Comparison of ENCODE assay signal across 8 cellular contexts in genomic region chr4:17614416-17615299, GRCh38. TPM values are rescaled to one million over a fixed set of nuclear protein-coding genes. Genes with fewer than 3 reads are reported as not detected.
DNase-seq lines count a peak whose midpoint lies in the region; TF ChIP-seq lines count a peak whose summit lies in the region.

MED28 (plus strand) TSS chr4:17614641; CDS start chr4:17614655, 14 bp downstream.

- peaks cover 20% of the 10 kb centered on the region for H3K36me3 Mint-ChIP-seq in activated naive CD4-positive, alpha-beta T cell treated with anti-CD3 and anti-CD28 coated beads, Interleukin-2, amount 10 ng/mL, durations not matched to agents 7 days and 5 days

- CTCF ChIA-PET in HEK293T (lab: Yijun Ruan, JAX), result interaction anchor here (0.7 kb wide), 1 partner anchor 19 kb away, joined by 3 read pairs; no protein-coding TSS in a partner anchor
- CTCF ChIA-PET in activated naive CD4-positive, alpha-beta T cell treated with anti-CD3 and anti-CD28 coated beads, Interleukin-2, amount 10 ng/mL, durations not matched to agents 7 days and 5 days (lab: Charles Lee), result interaction anchor here (0.8 to 2.5 kb wide), 5 partner anchors 17 to 202 kb away, joined by 3 to 12 read pairs (median 4); no protein-coding TSS in a partner anchor

- peak in 1 of 2 donors; percentile 9 for TF ChIP-seq CTCF in suprapubic skin (IDR thresholded peaks at IDR 0.05)

- peak within 1 kb of the TSS; percentile 98 for H3K9ac ChIP-seq in SK-N-MC (ENCODE audit: insufficient read length)

- peak within 1 kb of the TSS; percentile 98 for H3K27ac Mint-ChIP-seq in activated naive CD4-positive, alpha-beta T cell treated with anti-CD3 and anti-CD28 coated beads, Interleukin-2, amount 10 ng/mL, durations not matched to agents 7 days and 5 days

- WGBS in suprapubic skin, result under 1% methylated on average over 44 of the region's 46 CpGs

- TF ChIP-seq EP300 in suprapubic skin (IDR thresholded peaks at IDR 0.05), result no peak

- H3K27ac ChIP-seq in SK-N-MC (peak within 1 kb of the TSS; percentile 54; the same call in 1 of the 2 replicates), suprapubic skin (peak within 1 kb of the TSS; percentile 72)

- H3K4me1 ChIP-seq in suprapubic skin, result peaks cover 40% of the 10 kb centered on the region

- no peaks in the 10 kb centered on the region for H3K27me3 Mint-ChIP-seq in activated naive CD4-positive, alpha-beta T cell treated with anti-CD3 and anti-CD28 coated beads, Interleukin-2, amount 10 ng/mL, durations not matched to agents 7 days and 5 days

- no peaks in the 10 kb centered on the region for H3K9me3 Mint-ChIP-seq in activated naive CD4-positive, alpha-beta T cell treated with anti-CD3 and anti-CD28 coated beads, Interleukin-2, amount 10 ng/mL, durations not matched to agents 7 days and 5 days

- no peaks in the 10 kb centered on the region for H3K27me3 ChIP-seq in suprapubic skin

- POLR2A ChIA-PET in HEK293T (lab: Yijun Ruan, JAX), result interaction anchor here (0.7 to 1.6 kb wide), 9 partner anchors 9 to 224 kb away, joined by 3 to 8 read pairs (median 3); partner anchors contain the start of genes DCAF16, LAP3 and NCAPG

- DNase-seq in GM04503 (ENCODE audit: low read depth) (peak; percentile 67), HEK293T (ENCODE audit: extremely low spot score) (peak; percentile 99), MV-4-11 (lab: John Stamatoyannopoulos, UW) (peak; percentile 92), SK-N-MC (ENCODE audit: low read depth, low spot score) (peak; percentile 56), globus pallidus (ENCODE audit: low spot score) (peak; percentile 91), nucleus accumbens (lab: John Stamatoyannopoulos, UW) (peak in 55 of 56 donors; percentile 40 to 96 (median 87)), suprapubic skin (ENCODE audit: low spot score in 2 of 2) (peak; percentile 99)
- DNase-seq in activated naive CD4-positive, alpha-beta T cell treated with anti-CD3 and anti-CD28 coated beads, Interleukin-2, amount 10 ng/mL, durations not matched to agents 7 days and 5 days, result peak; percentile 97

- H3K4me3 ChIP-seq in SK-N-MC, result peak within 1 kb of the TSS; percentile 92
- peak within 1 kb of the TSS; percentile 61 for H3K4me3 ChIP-seq in suprapubic skin

- peak within 1 kb of the TSS; percentile 99 for H3K4me3 Mint-ChIP-seq in activated naive CD4-positive, alpha-beta T cell treated with anti-CD3 and anti-CD28 coated beads, Interleukin-2, amount 10 ng/mL, durations not matched to agents 7 days and 5 days

- peaks cover 58% of the 10 kb centered on the region for H3K4me1 Mint-ChIP-seq in activated naive CD4-positive, alpha-beta T cell treated with anti-CD3 and anti-CD28 coated beads, Interleukin-2, amount 10 ng/mL, durations not matched to agents 7 days and 5 days

- H3K9me3 ChIP-seq in SK-N-MC (ENCODE audit: low read depth, low read length) (no peaks in the 10 kb centered on the region), suprapubic skin (no peaks in the 10 kb centered on the region)

- peak; percentile 72 to 92 for TF ChIP-seq POLR2A in suprapubic skin (IDR thresholded peaks at IDR 0.05)

- H3K36me3 ChIP-seq in SK-N-MC (ENCODE audit: insufficient read depth, low read length) (peaks cover 10% of the 10 kb centered on the region; the same call in 1 of the 2 replicates), suprapubic skin (peaks cover 6% of the 10 kb centered on the region)

TF ChIP-seq in HEK293T, 16 proteins besides CTCF, POLR2A, EP300 and RAD21:
- peak; percentile 76 for TF ChIP-seq ELF4 (IDR thresholded peaks at IDR 0.05)
- TF ChIP-seq BHLHE40 (IDR thresholded peaks at IDR 0.05; ENCODE audit: borderline replicate concordance), result no peak
TF ChIP-seq in HEK293T: peak in this region for 1.

RNA-seq across cellular contexts. Expression of gene MED28, which starts in this region (rescaled TPM):
- 10 to 100 TPM; 12.4 to 22.2 (median 14.4) TPM for total RNA-seq in suprapubic skin

Comparison
In these comparisons a context has a peak if more than half of its experiments do, and no peak if none do; other contexts are left out.
1. Peak in every context shown above with its lines: DNase-seq, H3K4me3 ChIP-seq and H3K27ac ChIP-seq.